Comparison of ENCODE assay signal across 10 cellular contexts in genomic region chr20:62354811-62355341, GRCh38. TPM values are rescaled to one million over a fixed set of nuclear protein-coding genes. Genes with fewer than 3 reads are reported as not detected.
DNase-seq lines count a peak whose midpoint lies in the region; ATAC-seq, FAIRE-seq and TF ChIP-seq lines count a peak whose summit lies in the region.
"Had no signal": no experiment of that assay in that cellular context is flagged by ENCODE, and none has a peak within 500 bp of the region (broad histone marks: within the 10 kb centered on the region; RNA-seq: fewer than 3 reads in every experiment).

No MANE protein-coding gene starts in this region.

- no peak overlapping the region for H2BK20ac ChIP-seq in H1 (ENCODE audit: low read length)

- POLR2A ChIA-PET in H1 (lab: Charles Lee; ENCODE audit: partially characterized antibody) = interaction anchor here (0.8 to 10.4 kb wide), 4 partner anchors 10 to 112 kb away, joined by 3 to 114 read pairs (median 8); partner anchors contain the start of gene LAMA5

- intact Hi-C loops in right lobe of liver (cut with DNase I) (loop anchor here in 1 of 2 donors (10.0 kb wide), 1 partner anchor 50 kb away; the partner anchor contains the start of gene ADRM1), testis (cut with DNase I; ENCODE audit: low total_unique reads) (no loop called here)

- peak overlapping the region; percentile 60 for H3K18ac ChIP-seq in H1 (ENCODE audit: extremely low read depth, low read length)

- no peak overlapping the region for H4K8ac ChIP-seq in H1 (ENCODE audit: extremely low read depth, insufficient read depth, low read length)

- H3K4me1 ChIP-seq in H1 (replicated peaks in 1 of 4; ENCODE audit: control insufficient read depth in 3 of 4, insufficient read depth in 4 of 4, low read length in 3 of 4) = peaks cover 0 to 43% (median 31%) of the 10 kb centered on the region in 4 experiments; a peak in 6 of 7 replicates
- peaks cover 0 to 63% (median 32%) of the 10 kb centered on the region in 4 donors for H3K4me1 ChIP-seq in right lobe of liver
- peaks cover 52% of the 10 kb centered on the region for H3K4me1 ChIP-seq in testis

- CTCF ChIA-PET in H1 (lab: Charles Lee; ENCODE audit: partially characterized antibody) = interaction anchor here (1.1 to 3.6 kb wide), 4 partner anchors 10 to 46 kb away, joined by 3 to 30 read pairs (median 8); partner anchors contain the start of gene LAMA5

- H3K79me2 ChIP-seq in H1 (ENCODE audit: control insufficient read depth in 1 of 2, insufficient read depth in 2 of 2, low read length in 2 of 2) = peaks cover 10 to 62% of the 10 kb centered on the region in 2 experiments; a peak in 3 of 4 replicates

- H3K56ac ChIP-seq in H1 (replicated peaks; ENCODE audit: insufficient read length, low read depth, low read length) = no peak overlapping the region

- peaks cover 0 to 26% of the 10 kb centered on the region in 2 experiments for H4K20me1 ChIP-seq in H1 (replicated peaks in 1 of 2; ENCODE audit: control insufficient read depth in 1 of 2, insufficient read depth in 2 of 2, low read length in 2 of 2)

- H3K36me3 ChIP-seq in H1 (ENCODE audit: control insufficient read depth in 2 of 4, insufficient read depth in 4 of 4, low read length in 3 of 4) (peaks cover 15 to 33% (median 28%) of the 10 kb centered on the region in 4 experiments; a peak in 6 of 8 replicates), right lobe of liver (peaks cover 0 to 6% (median 0%) of the 10 kb centered on the region in 4 donors), testis (ENCODE audit: low read depth, missing control alignments) (no peaks in the 10 kb centered on the region)

- H2BK5ac ChIP-seq in H1 (ENCODE audit: low read depth, low read length) = peak overlapping the region; percentile 73

- WGBS in H1 (ENCODE audit: extremely low coverage in 1 of 2, insufficient coverage in 1 of 2, insufficient read length in 1 of 2, insufficient replicate concordance in 2 of 2, low coverage in 1 of 2, low lambda C conversion rate in 2 of 2, missing lambda C conversion rate in 1 of 2), 2 experiments = 66% methylated on average over 10 of the region's 16 CpGs; no CpG with 5 or more reads in 1 of the 2 experiments
- no CpG with 5 or more reads among the region's 16 CpGs for WGBS in right lobe of liver (ENCODE audit: insufficient coverage, low coverage, low lambda C conversion rate, missing lambda C conversion rate)
- 67 to 70% methylated on average over 4 to 16 of the region's 16 CpGs for WGBS in testis, 2 donors

- TF ChIP-seq POLR2A in H1 (IDR thresholded peaks at IDR 0.05; ENCODE audit: control extremely low read depth in 1 of 2, low read depth in 2 of 2, low read length in 2 of 2) (no peak), right lobe of liver (IDR thresholded peaks at IDR 0.05) (no peak), testis (IDR thresholded peaks at IDR 0.05) (no peak)

- peak overlapping the region; percentile 91 for H3K4ac ChIP-seq in H1 (replicated peaks; ENCODE audit: insufficient read length, low read depth, low read length)

- no peak overlapping the region for H2BK15ac ChIP-seq in H1 (ENCODE audit: low read length)

- H3K9ac ChIP-seq in H1 (replicated peaks in 1 of 4; ENCODE audit: extremely low read depth in 1 of 4, low read depth in 3 of 4, low read length in 3 of 4) = peak overlapping the region in 1 of 4 experiments; percentile 16; a peak in 3 of 7 replicates

- no peak overlapping the region for H2AFZ ChIP-seq in H1 (ENCODE audit: low read length)

- H2BK12ac ChIP-seq in H1 (ENCODE audit: low read depth, low read length) = 0 out of 2 replicates have a peak overlapping the region, but pooled peaks have one; percentile 27

- ATAC-seq in right lobe of liver = no peak
- ATAC-seq: activated T-cell treated with anti-CD3 and anti-CD28 coated beads, Interleukin-2, amount 50 U/mL, for 72 hours had no signal

- no peak overlapping the region for H3K4me3 ChIP-seq in H1 (ENCODE audit: extremely low read depth in 1 of 4, insufficient read depth in 2 of 4, low read depth in 3 of 4, low read length in 4 of 4)
- no peak overlapping the region for H3K4me3 ChIP-seq in right lobe of liver
- no peak overlapping the region for H3K4me3 ChIP-seq in testis

- peaks cover 0 to 2% of the 10 kb centered on the region in 2 experiments; a peak in 1 of 4 replicates for H3K9me3 ChIP-seq in H1 (ENCODE audit: insufficient read depth in 2 of 2, low read depth in 1 of 2, low read length in 1 of 2)
- H3K9me3 ChIP-seq in right lobe of liver = no peaks in the 10 kb centered on the region
- H3K9me3 ChIP-seq in testis = no peaks in the 10 kb centered on the region

- no peak overlapping the region for H3K14ac ChIP-seq in H1 (ENCODE audit: insufficient read length)

- no peak for TF ChIP-seq EP300 in H1 (IDR thresholded peaks at IDR 0.05; ENCODE audit: borderline replicate concordance in 1 of 2, low read depth in 2 of 2, low read length in 2 of 2)

- TF ChIP-seq CTCF in H1 (IDR thresholded peaks at IDR 0.05; ENCODE audit: control extremely low read depth in 1 of 3, insufficient read depth in 1 of 3, low read depth in 1 of 3, low read length in 3 of 3) (no peak), right lobe of liver (IDR thresholded peaks at IDR 0.05) (no peak), testis (IDR thresholded peaks at IDR 0.05) (no peak), GM10266 (IDR thresholded peaks at IDR 0.05; ENCODE audit: control insufficient read depth, insufficient read depth, low read depth, missing control alignments) (no peak)

- peaks cover 30% of the 10 kb centered on the region for H3K79me1 ChIP-seq in H1 (ENCODE audit: low read depth, low read length)

- no peak for TF ChIP-seq RAD21 in H1 (IDR thresholded peaks at IDR 0.05 in 1 of 2, conservative IDR thresholded peaks at IDR 0.05 in 1 of 2; ENCODE audit: low read depth in 2 of 2, low read length in 2 of 2)

- peak overlapping the region; percentile 85 for H4K91ac ChIP-seq in H1 (replicated peaks; ENCODE audit: insufficient read length, low read length)

- H3K27ac ChIP-seq in H1 (ENCODE audit: low read depth, low read length) (peak overlapping the region; percentile 71), right lobe of liver (peak overlapping the region; percentile 43 to 66 (median 62)), testis (peak overlapping the region; percentile 66 to 80)
- H3K27ac ChIP-seq: VCaP had no signal

- no peak overlapping the region for H3K4me2 ChIP-seq in H1 (ENCODE audit: insufficient read depth in 1 of 2, low read depth in 2 of 2, low read length in 2 of 2)

- peak overlapping the region; percentile 30 for H4K5ac ChIP-seq in H1 (ENCODE audit: insufficient read length, low read depth, low read length)

- H3K27me3 ChIP-seq in H1 (replicated peaks in 1 of 4; ENCODE audit: control insufficient read depth in 3 of 4, extremely low read depth in 1 of 4, insufficient read depth in 3 of 4, low read length in 3 of 4) = no peaks in the 10 kb centered on the region
- H3K27me3 ChIP-seq in right lobe of liver = no peaks in the 10 kb centered on the region
- H3K27me3 ChIP-seq in testis = no peaks in the 10 kb centered on the region

- DNase-seq in NCI-H345 (lab: John Stamatoyannopoulos, UW) (peak; percentile 74), H1 (ENCODE audit: low read depth in 1 of 2, low spot score in 2 of 2) (no peak), right lobe of liver (peak in 1 of 3 donors; percentile 17), testis (no peak), GM10266 (ENCODE audit: extremely low spot score) (no peak), NCI-H1694 treated with DMSO at 0.1 percent for 48 hours (lab: John Stamatoyannopoulos, UW) (no peak)
- DNase-seq in activated naive CD4-positive, alpha-beta T cell treated with anti-CD3 and anti-CD28 coated beads, Interleukin-2, amount 50 U/mL, for 16 hours = no peak
- DNase-seq in effector CD4-positive, alpha-beta T cell = no peak
- DNase-seq: activated T-cell treated with anti-CD3 and anti-CD28 coated beads, Interleukin-2, amount 50 U/mL, for 72 hours had no signal

- no peak overlapping the region for H2BK120ac ChIP-seq in H1 (replicated peaks; ENCODE audit: low read depth, low read length)

- peak overlapping the region; percentile 90; the same call in 1 of the 2 replicates for H2AK5ac ChIP-seq in H1 (ENCODE audit: low read depth, low read length)

- no peaks in the 10 kb centered on the region for H3K23me2 ChIP-seq in H1 (ENCODE audit: low read depth, low read length)

- FAIRE-seq in H1 (lab: Jason Lieb, UNC) = no peak

- no peak overlapping the region for H3K23ac ChIP-seq in H1 (ENCODE audit: insufficient read length)

RNA-seq across cellular contexts. Expression of gene LAMA5, which starts 12.2 kb away (rescaled TPM):
- 210 and 225 TPM in 2 replicates for total RNA-seq in H1 (2021; fragmentation: NEBNext Ultra II Directional; extraction: Animal tissue kit (Norgen Biotek cat#: 25700))
- polyA plus RNA-seq in H1 (2011; rRNA removed) (34.4 and 90.7 TPM in 2 replicates), testis (ENCODE audit: insufficient read depth, low read depth, low replicate concordance) (33.2 TPM)
- 57.6 TPM for polyA plus RNA-seq in H1 (2011; cell fraction: cytosol; rRNA removed)
- polyA plus RNA-seq in H1 (2011; cell fraction: nucleus; rRNA removed) = 648 TPM
- 136 to 235 TPM (median 223 TPM) in 4 replicates for polyA plus RNA-seq in H1 (2012, experiment 1 of 2)
- polyA plus RNA-seq in H1 (2012, experiment 2 of 2) = 130 TPM
- polyA plus RNA-seq in H1 (2013, experiment 1 of 2) = 107 TPM
- polyA plus RNA-seq in H1 (2013, experiment 2 of 2) = 82.4 TPM
- 24.2 and 31.4 TPM in 2 replicates for polyA minus RNA-seq in H1 (2011; rRNA and poly(A)+ RNA removed)
- polyA minus RNA-seq in H1 (2011; cell fraction: cytosol; rRNA and poly(A)+ RNA removed) = 70.1 TPM
- polyA minus RNA-seq in H1 (2011; cell fraction: nucleus; rRNA and poly(A)+ RNA removed) = 212 TPM
- total RNA-seq in right lobe of liver (10 to 100 TPM; 30.3 to 80.8 (median 47.1) TPM), testis (100 to 1,000 TPM; 121 to 144 TPM)

RNA-seq across cellular contexts. Expression of gene RPS21, which starts 32.0 kb away (rescaled TPM):
- 1,787 and 1,829 TPM in 2 replicates for total RNA-seq in H1 (2021; fragmentation: NEBNext Ultra II Directional; extraction: Animal tissue kit (Norgen Biotek cat#: 25700))
- 7,219 and 8,331 TPM in 2 replicates for polyA plus RNA-seq in H1 (2011; rRNA removed)
- polyA plus RNA-seq in H1 (2011; cell fraction: cytosol; rRNA removed) = 7,720 TPM
- 4,705 TPM for polyA plus RNA-seq in H1 (2011; cell fraction: nucleus; rRNA removed)
- 4,429 to 5,604 TPM (median 4,871 TPM) in 4 replicates for polyA plus RNA-seq in H1 (2012, experiment 1 of 2)
- 4,124 TPM for polyA plus RNA-seq in H1 (2012, experiment 2 of 2)
- polyA plus RNA-seq in H1 (2013, experiment 1 of 2) = 4,907 TPM
- 4,204 TPM for polyA plus RNA-seq in H1 (2013, experiment 2 of 2)
- 654 and 663 TPM in 2 replicates for polyA minus RNA-seq in H1 (2011; rRNA and poly(A)+ RNA removed)
- 718 TPM for polyA minus RNA-seq in H1 (2011; cell fraction: cytosol; rRNA and poly(A)+ RNA removed)
- 1,108 TPM for polyA minus RNA-seq in H1 (2011; cell fraction: nucleus; rRNA and poly(A)+ RNA removed)
- 100 to 1,000 TPM; 339 to 696 (median 413) TPM for total RNA-seq in right lobe of liver
- total RNA-seq in testis = 1,000 to 10,000 TPM in 1 of 2 donors, 100 to 1,000 TPM in 1; 548 to 1,387 TPM
- 1,052 TPM for polyA plus RNA-seq in testis (ENCODE audit: insufficient read depth, low read depth, low replicate concordance)

RNA-seq across cellular contexts. Expression of gene ADRM1, which starts 52.1 kb away (rescaled TPM):
- total RNA-seq in H1 (2021; fragmentation: NEBNext Ultra II Directional; extraction: Animal tissue kit (Norgen Biotek cat#: 25700)) = 126 and 138 TPM in 2 replicates
- polyA plus RNA-seq in H1 (2011; rRNA removed) = 214 and 260 TPM in 2 replicates
- 209 TPM for polyA plus RNA-seq in H1 (2011; cell fraction: cytosol; rRNA removed)
- polyA plus RNA-seq in H1 (2011; cell fraction: nucleus; rRNA removed) = 180 TPM
- polyA plus RNA-seq in H1 (2012, experiment 1 of 2) = 119 to 168 TPM (median 157 TPM) in 4 replicates
- 141 TPM for polyA plus RNA-seq in H1 (2012, experiment 2 of 2)
- polyA plus RNA-seq in H1 (2013, experiment 1 of 2) = 137 TPM
- polyA plus RNA-seq in H1 (2013, experiment 2 of 2) = 131 TPM
- 39.2 and 45.4 TPM in 2 replicates for polyA minus RNA-seq in H1 (2011; rRNA and poly(A)+ RNA removed)
- polyA minus RNA-seq in H1 (2011; cell fraction: cytosol; rRNA and poly(A)+ RNA removed) = 68.0 TPM
- polyA minus RNA-seq in H1 (2011; cell fraction: nucleus; rRNA and poly(A)+ RNA removed) = 67.0 TPM
- total RNA-seq in right lobe of liver = 100 to 1,000 TPM in 2 of 6 experiments, 10 to 100 TPM in 4; 49.5 to 139 (median 55.7) TPM
- 100 to 1,000 TPM; 283 to 286 TPM for total RNA-seq in testis
- polyA plus RNA-seq in testis (ENCODE audit: insufficient read depth, low read depth, low replicate concordance) = 191 TPM

RNA-seq across cellular contexts. Expression of gene CABLES2, which starts 52.2 kb away (rescaled TPM):
- total RNA-seq in H1 (2021; fragmentation: NEBNext Ultra II Directional; extraction: Animal tissue kit (Norgen Biotek cat#: 25700)) = 8.0 TPM in 2 replicates
- polyA plus RNA-seq in H1 (2011; rRNA removed) (8.8 and 10.5 TPM in 2 replicates), testis (ENCODE audit: insufficient read depth, low read depth, low replicate concordance) (83.0 TPM)
- 6.5 TPM for polyA plus RNA-seq in H1 (2011; cell fraction: cytosol; rRNA removed)
- polyA plus RNA-seq in H1 (2011; cell fraction: nucleus; rRNA removed) = 9.7 TPM
- polyA plus RNA-seq in H1 (2012, experiment 1 of 2) = 8.2 to 10.9 TPM (median 9.6 TPM) in 4 replicates
- polyA plus RNA-seq in H1 (2012, experiment 2 of 2) = 7.4 TPM
- polyA plus RNA-seq in H1 (2013, experiment 1 of 2) = 5.3 TPM
- polyA plus RNA-seq in H1 (2013, experiment 2 of 2) = 5.6 TPM
- 5.2 and 5.7 TPM in 2 replicates for polyA minus RNA-seq in H1 (2011; rRNA and poly(A)+ RNA removed)
- polyA minus RNA-seq in H1 (2011; cell fraction: cytosol; rRNA and poly(A)+ RNA removed) = 7.8 TPM
- polyA minus RNA-seq in H1 (2011; cell fraction: nucleus; rRNA and poly(A)+ RNA removed) = 4.3 TPM
- total RNA-seq in right lobe of liver (1 to 10 TPM; 1.4 to 2.9 (median 2.5) TPM), testis (10 to 100 TPM; 51.0 to 58.6 TPM)
